In the genomic region with DNA sequence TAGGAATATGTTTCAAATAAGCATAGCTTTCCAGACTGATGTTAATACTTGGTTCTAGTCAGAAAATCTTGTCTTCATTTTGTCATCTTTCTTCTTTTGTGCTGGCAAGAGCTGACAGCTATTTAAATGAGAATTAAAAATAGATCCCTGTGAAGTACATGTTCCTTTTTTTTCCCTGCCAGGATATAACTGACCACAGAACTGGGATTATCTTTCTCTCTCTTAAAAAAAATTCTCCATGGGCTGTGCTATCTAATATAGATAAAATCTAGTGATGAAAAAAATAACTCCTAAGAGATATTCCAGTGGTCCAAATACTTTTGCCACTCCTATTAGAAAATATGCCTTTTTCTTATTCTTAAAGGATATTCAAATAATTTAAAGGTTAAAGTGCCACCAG, we compare ENCODE assay signal across 1 cellular context.
TF ChIP-seq lines count a peak whose summit lies in the region.

No MANE protein-coding gene starts in this region.

TF ChIP-seq in neural cell, 6 proteins besides CTCF, POLR2A, EP300 and RAD21 (continued from another document):
- TF ChIP-seq SMC3 (conservative IDR thresholded peaks at IDR 0.05; ENCODE audit: poor library complexity) (no peak), EZH2 (IDR thresholded peaks at IDR 0.05; ENCODE audit: borderline replicate concordance, insufficient read depth, low read length, poor library complexity, severe bottlenecking) (no peak)
